ENCODE assay signal across 27 cellular contexts in the genomic region with DNA sequence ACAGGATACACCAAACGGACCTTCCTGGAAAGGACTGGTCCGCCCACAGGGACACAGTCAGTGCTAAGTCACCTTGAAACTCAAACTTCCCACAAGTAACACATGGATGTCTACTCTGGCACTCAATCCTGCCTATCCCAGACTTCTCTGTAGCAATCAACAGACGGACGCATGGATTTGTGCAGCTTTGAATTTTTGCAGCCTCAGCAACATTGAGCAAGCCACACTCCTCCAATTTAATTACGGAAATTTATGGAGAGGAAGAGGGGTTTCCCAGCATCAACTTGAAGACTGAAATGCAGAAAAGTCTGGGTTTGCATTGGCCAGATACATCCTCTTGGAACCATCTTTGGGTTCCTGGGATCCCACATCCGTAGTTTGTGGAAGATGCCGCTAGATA. TPM values are rescaled to one million over a fixed set of nuclear protein-coding genes. Genes with fewer than 3 reads are reported as not detected.
"Had no signal": no experiment of that assay in that cellular context is flagged by ENCODE, and none has a peak within 500 bp of the region (broad histone marks: within the 10 kb centered on the region; RNA-seq: fewer than 3 reads in every experiment).

No MANE protein-coding gene starts in this region.

- H3K4me1 ChIP-seq: colonic mucosa, esophagus squamous epithelium, gastrocnemius medialis, heart right ventricle, left lung, lower lobe of right lung had no signal

- H3K9me3 Mint-ChIP-seq: dendritic cell treated with granulocyte-macrophage colony-stimulating factor and Interleukin-4, amounts not matched to agents 40 ng/mL and 50 ng/mL, for 4 days; endodermal cell had no signal

- ATAC-seq: effector memory CD8-positive, alpha-beta T cell; gastrocnemius medialis; heart right ventricle; left cardiac atrium; left lung; left ventricle myocardium superior; lower lobe of right lung; mucosa of descending colon had no signal

- H3K4me3 Mint-ChIP-seq: dendritic cell treated with granulocyte-macrophage colony-stimulating factor and Interleukin-4, amounts not matched to agents 40 ng/mL and 50 ng/mL, for 4 days; effector memory CD8-positive, alpha-beta T cell; endodermal cell; mesothelial cell of epicardium; naive B cell had no signal

- FAIRE-seq: endometrium, islet of Langerhans, keratinocyte had no signal

- H3K27ac ChIP-seq: colonic mucosa, epithelial cell of prostate, esophagus squamous epithelium, gastrocnemius medialis, heart right ventricle, left lung, lower lobe of right lung had no signal

- H3K36me3 Mint-ChIP-seq: mesothelial cell of epicardium, naive B cell had no signal

- H3K4me3 ChIP-seq: colonic mucosa, esophagus squamous epithelium, gastrocnemius medialis, heart right ventricle, left lung, lower lobe of right lung, mucosa of descending colon had no signal

- H3K27ac Mint-ChIP-seq: dendritic cell treated with granulocyte-macrophage colony-stimulating factor and Interleukin-4, amounts not matched to agents 40 ng/mL and 50 ng/mL, for 4 days; effector memory CD8-positive, alpha-beta T cell; endodermal cell; mesothelial cell of epicardium; naive B cell had no signal

- H3K4me1 Mint-ChIP-seq: endodermal cell, naive B cell had no signal

- DNase-seq: colonic mucosa; cortex of kidney; effector CD8-positive, alpha-beta T cell; effector memory CD8-positive, alpha-beta T cell; endodermal cell; erythroblast; esophagus squamous epithelium; foreskin fibroblast; foreskin melanocyte; gastrocnemius medialis; glutamatergic neuron; head of caudate nucleus; heart right ventricle; hippocampal formation; left cardiac atrium; left lung; left ventricle myocardium superior; lower lobe of right lung; mesenchymal stem cell; mucosa of descending colon; naive B cell had no signal

- H3K36me3 ChIP-seq: colonic mucosa, esophagus squamous epithelium, gastrocnemius medialis, heart right ventricle, left lung, lower lobe of right lung had no signal

- H3K9me3 ChIP-seq: colonic mucosa, esophagus squamous epithelium, gastrocnemius medialis, left lung, lower lobe of right lung, mucosa of descending colon had no signal

- H3K27me3 ChIP-seq: colonic mucosa, esophagus squamous epithelium, gastrocnemius medialis had no signal

RNA-seq across cellular contexts. Expression of gene DNER, which starts 26.2 kb away (rescaled TPM):
- total RNA-seq: mesothelial cell of epicardium had no signal
